Comparison of ENCODE assay signal across 9 cellular contexts in genomic region chr5:157693816-157694215, GRCh38. TPM values are rescaled to one million over a fixed set of nuclear protein-coding genes. Genes with fewer than 3 reads are reported as not detected.
"Had no signal": no experiment of that assay in that cellular context is flagged by ENCODE, and none has a peak within 500 bp of the region (broad histone marks: within the 10 kb centered on the region; RNA-seq: fewer than 3 reads in every experiment).

No MANE protein-coding gene starts in this region.

RNA-seq across cellular contexts. Expression of gene C5orf52, which starts 22.5 kb away (rescaled TPM):
- total RNA-seq: NCI-H460, OCI-LY7, PC-9, Right ventricle myocardium inferior, Right ventricle myocardium superior, RPMI7951, SJCRH30, SJSA1, SK-MEL-5 had no signal

RNA-seq across cellular contexts. Expression of gene SOX30, which starts 41.6 kb away (rescaled TPM):
- total RNA-seq: NCI-H460, RPMI7951, SJCRH30, SK-MEL-5 had no signal
